Comparison of ENCODE assay signal across 2 cellular contexts in the genomic region with DNA sequence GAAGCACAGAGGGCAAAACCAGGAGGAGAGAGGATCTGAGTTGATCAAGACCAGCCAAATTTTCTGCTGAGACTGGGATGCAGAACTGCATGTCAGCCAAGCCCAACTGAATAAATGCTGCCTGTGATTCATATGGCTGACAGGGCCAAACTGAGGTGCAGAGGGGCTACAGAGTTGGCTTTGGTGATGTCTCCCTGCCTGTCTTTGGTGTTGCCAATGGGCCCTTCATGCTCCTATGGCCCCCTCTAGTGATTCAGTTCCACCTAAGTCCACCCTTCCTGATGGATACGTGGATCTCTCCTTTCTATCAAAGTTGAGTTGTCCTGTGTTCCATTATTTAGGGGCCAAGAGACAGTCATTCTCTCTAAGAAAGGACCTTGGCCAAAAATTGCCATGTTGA.
TF ChIP-seq lines count a peak whose summit lies in the region.

No MANE protein-coding gene starts in this region.

TF ChIP-seq in SK-N-SH, 30 proteins besides CTCF, POLR2A, EP300 and RAD21 (continued from another document):
- TF ChIP-seq REST (IDR thresholded peaks at IDR 0.05; ENCODE audit: low read depth, low read length) = no peak
- no peak for TF ChIP-seq MEF2A (IDR thresholded peaks at IDR 0.05; ENCODE audit: borderline replicate concordance, low read depth)
- TF ChIP-seq CHD2 (IDR thresholded peaks at IDR 0.05; ENCODE audit: low read length, partially characterized antibody) = no peak
- TF ChIP-seq, protein P1, sequence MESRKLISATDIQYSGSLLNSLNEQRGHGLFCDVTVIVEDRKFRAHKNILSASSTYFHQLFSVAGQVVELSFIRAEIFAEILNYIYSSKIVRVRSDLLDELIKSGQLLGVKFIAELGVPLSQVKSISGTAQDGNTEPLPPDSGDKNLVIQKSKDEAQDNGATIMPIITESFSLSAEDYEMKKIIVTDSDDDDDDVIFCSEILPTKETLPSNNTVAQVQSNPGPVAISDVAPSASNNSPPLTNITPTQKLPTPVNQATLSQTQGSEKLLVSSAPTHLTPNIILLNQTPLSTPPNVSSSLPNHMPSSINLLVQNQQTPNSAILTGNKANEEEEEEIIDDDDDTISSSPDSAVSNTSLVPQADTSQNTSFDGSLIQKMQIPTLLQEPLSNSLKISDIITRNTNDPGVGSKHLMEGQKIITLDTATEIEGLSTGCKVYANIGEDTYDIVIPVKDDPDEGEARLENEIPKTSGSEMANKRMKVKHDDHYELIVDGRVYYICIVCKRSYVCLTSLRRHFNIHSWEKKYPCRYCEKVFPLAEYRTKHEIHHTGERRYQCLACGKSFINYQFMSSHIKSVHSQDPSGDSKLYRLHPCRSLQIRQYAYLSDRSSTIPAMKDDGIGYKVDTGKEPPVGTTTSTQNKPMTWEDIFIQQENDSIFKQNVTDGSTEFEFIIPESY (IDR thresholded peaks at IDR 0.05; ENCODE audit: borderline replicate concordance, low read depth) = no peak
- TF ChIP-seq POLR2AphosphoS5 (IDR thresholded peaks at IDR 0.05; ENCODE audit: low read depth, low read length) = no peak
- TF ChIP-seq TEAD4 (IDR thresholded peaks at IDR 0.05; ENCODE audit: borderline replicate concordance, insufficient read depth) = no peak
- TF ChIP-seq GABPA (IDR thresholded peaks at IDR 0.05; ENCODE audit: low read depth) = no peak
- no peak for TF ChIP-seq RFX5 (IDR thresholded peaks at IDR 0.05; ENCODE audit: low read length)
- TF ChIP-seq ELF1 (IDR thresholded peaks at IDR 0.05) = no peak
- no peak for TF ChIP-seq RXRA (IDR thresholded peaks at IDR 0.05; ENCODE audit: borderline replicate concordance, low read depth)
- no peak for TF ChIP-seq NFIC (IDR thresholded peaks at IDR 0.05; ENCODE audit: borderline replicate concordance)
- TF ChIP-seq TCF12 (IDR thresholded peaks at IDR 0.05) = no peak
- TF ChIP-seq, protein P2, sequence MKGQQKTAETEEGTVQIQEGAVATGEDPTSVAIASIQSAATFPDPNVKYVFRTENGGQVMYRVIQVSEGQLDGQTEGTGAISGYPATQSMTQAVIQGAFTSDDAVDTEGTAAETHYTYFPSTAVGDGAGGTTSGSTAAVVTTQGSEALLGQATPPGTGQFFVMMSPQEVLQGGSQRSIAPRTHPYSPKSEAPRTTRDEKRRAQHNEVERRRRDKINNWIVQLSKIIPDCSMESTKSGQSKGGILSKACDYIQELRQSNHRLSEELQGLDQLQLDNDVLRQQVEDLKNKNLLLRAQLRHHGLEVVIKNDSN (IDR thresholded peaks at IDR 0.05; ENCODE audit: borderline replicate concordance, low read depth) = no peak
- no peak for TF ChIP-seq RCOR1 (IDR thresholded peaks at IDR 0.05; ENCODE audit: low read length)
- TF ChIP-seq PBX3 (IDR thresholded peaks at IDR 0.05) = no peak

TF ChIP-seq in SK-N-SH treated with all-trans-retinoic acid at 6 μM for 48 hours, 23 proteins besides CTCF, POLR2A, EP300 and RAD21 (continued from another document):
- TF ChIP-seq, protein P3, sequence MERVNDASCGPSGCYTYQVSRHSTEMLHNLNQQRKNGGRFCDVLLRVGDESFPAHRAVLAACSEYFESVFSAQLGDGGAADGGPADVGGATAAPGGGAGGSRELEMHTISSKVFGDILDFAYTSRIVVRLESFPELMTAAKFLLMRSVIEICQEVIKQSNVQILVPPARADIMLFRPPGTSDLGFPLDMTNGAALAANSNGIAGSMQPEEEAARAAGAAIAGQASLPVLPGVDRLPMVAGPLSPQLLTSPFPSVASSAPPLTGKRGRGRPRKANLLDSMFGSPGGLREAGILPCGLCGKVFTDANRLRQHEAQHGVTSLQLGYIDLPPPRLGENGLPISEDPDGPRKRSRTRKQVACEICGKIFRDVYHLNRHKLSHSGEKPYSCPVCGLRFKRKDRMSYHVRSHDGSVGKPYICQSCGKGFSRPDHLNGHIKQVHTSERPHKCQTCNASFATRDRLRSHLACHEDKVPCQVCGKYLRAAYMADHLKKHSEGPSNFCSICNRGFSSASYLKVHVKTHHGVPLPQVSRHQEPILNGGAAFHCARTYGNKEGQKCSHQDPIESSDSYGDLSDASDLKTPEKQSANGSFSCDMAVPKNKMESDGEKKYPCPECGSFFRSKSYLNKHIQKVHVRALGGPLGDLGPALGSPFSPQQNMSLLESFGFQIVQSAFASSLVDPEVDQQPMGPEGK (CRISPR knock-in tag; IDR thresholded peaks at IDR 0.05; ENCODE audit: borderline replicate concordance) = no peak
- TF ChIP-seq TCF4 (CRISPR knock-in tag; IDR thresholded peaks at IDR 0.05; ENCODE audit: borderline replicate concordance) = no peak
TF ChIP-seq in SK-N-SH treated with all-trans-retinoic acid at 6 μM for 48 hours: peak in this region for 0.
